8 cellular contexts compared by ENCODE assay signal in genomic region chr12:30754383-30754749, GRCh38. TPM values are rescaled to one million over a fixed set of nuclear protein-coding genes. Genes with fewer than 3 reads are reported as not detected.
A peak's percentile ranks its signal among the peaks of the same experiment; 100 is the strongest.
DNase-seq lines count a peak whose midpoint lies in the region; ATAC-seq and TF ChIP-seq lines count a peak whose summit lies in the region.

No MANE protein-coding gene starts in this region.

- H3K4me1 ChIP-seq in gastrocnemius medialis: peaks cover 19 to 21% of the 10 kb centered on the region in 2 donors

- no peak for DNase-seq in Calu3
- no peak for DNase-seq in H7
- DNase-seq in T-cell: peak in 21 of 34 experiments; percentile 2 to 53 (median 26)
- no peak for DNase-seq in fibroblast of villous mesenchyme (ENCODE audit: low read depth)
- DNase-seq in gastrocnemius medialis: peak in 1 of 2 donors; percentile 8
- no peak for DNase-seq in SIG-M5 treated with dmso at 0.1 percent for 504 hours (lab: John Stamatoyannopoulos, UW; ENCODE audit: unreplicated experiment)
- DNase-seq in dedifferentiated amniotic fluid mesenchymal stem cell (ENCODE audit: extremely low spot score): no peak

- H3K36me3 Mint-ChIP-seq in Calu3 (ENCODE audit: insufficient read depth, unreplicated experiment) (peaks cover 35% of the 10 kb centered on the region), T-cell (peaks cover 12% of the 10 kb centered on the region)

- H3K4me1 Mint-ChIP-seq in Calu3 (ENCODE audit: low read depth, unreplicated experiment) (peaks cover 31% of the 10 kb centered on the region), T-cell (peaks cover 48 to 53% (median 50%) of the 10 kb centered on the region in 3 donors)

- POLR2A ChIA-PET in T-cell (lab: Charles Lee): interaction anchor here (0.6 to 1.0 kb wide), 2 partner anchors 11 to 61 kb away, joined by 3 read pairs; no protein-coding TSS in a partner anchor

- peak overlapping the region; percentile 84 to 94 (median 90) for H3K27ac ChIP-seq in gastrocnemius medialis

- no TSS peak for BruUV-seq in Calu3 (replicated peaks; lab: Mats Ljungman, UMichigan)

- peak overlapping the region; percentile 62 for H3K27ac Mint-ChIP-seq in Calu3 (ENCODE audit: unreplicated experiment)
- H3K27ac Mint-ChIP-seq in T-cell: peak overlapping the region; percentile 84 to 87

- H3K36me3 ChIP-seq in H7 (replicated peaks; ENCODE audit: control insufficient read depth, insufficient read depth, low read length) (no peaks in the 10 kb centered on the region), gastrocnemius medialis (no peaks in the 10 kb centered on the region)

- H3K27me3 ChIP-seq in H7 (ENCODE audit: control insufficient read depth, insufficient read depth, low read length): no peaks in the 10 kb centered on the region
- H3K27me3 ChIP-seq in gastrocnemius medialis: no peaks in the 10 kb centered on the region

- H3K9me3 Mint-ChIP-seq in Calu3 (ENCODE audit: low read depth, unreplicated experiment) (no peaks in the 10 kb centered on the region), T-cell (no peaks in the 10 kb centered on the region)

- intact Hi-C loops in Calu3 (cut with micrococcal nuclease; ENCODE audit: unreplicated experiment) (loop anchor here (5.0 kb wide), 1 partner anchor 37 kb away; no protein-coding TSS in a partner anchor), gastrocnemius medialis (cut with DNase I; ENCODE audit: low total_unique reads) (loop anchor here (2.0 kb wide), 1 partner anchor 28 kb away; no protein-coding TSS in a partner anchor)

- H3K4me3 Mint-ChIP-seq in Calu3 (ENCODE audit: low read depth, unreplicated experiment): peak overlapping the region; percentile 92
- H3K4me3 Mint-ChIP-seq in T-cell: peak overlapping the region; percentile 91 to 95 (median 94)

- H3K27me3 Mint-ChIP-seq in Calu3 (ENCODE audit: unreplicated experiment): no peaks in the 10 kb centered on the region
- no peaks in the 10 kb centered on the region for H3K27me3 Mint-ChIP-seq in T-cell

- CTCF ChIA-PET in Calu3 (lab: Charles Lee): interaction anchor here (0.8 to 5.5 kb wide), 5 partner anchors 31 to 1234 kb away, joined by 3 to 36 read pairs (median 5); partner anchors contain the start of gene IPO8
- CTCF ChIA-PET in T-cell (lab: Charles Lee): interaction anchor here (1.0 to 1.5 kb wide), 5 partner anchors 9 to 1373 kb away, joined by 3 to 10 read pairs (median 3); partner anchors contain the start of genes ERGIC2 (in 1 of the 2) and IPO8 (in 1 of the 2)

- ATAC-seq in T-cell (replicated peaks in 1 of 4) (peak; percentile 22 to 34 (median 33)), gastrocnemius medialis (peak; percentile 22 to 59), GM21723 (IDR thresholded peaks at IDR 0.05; ENCODE audit: unreplicated experiment) (no peak)

- no peaks in the 10 kb centered on the region for H3K9me3 ChIP-seq in gastrocnemius medialis

- H3K4me3 ChIP-seq in H7 (ENCODE audit: insufficient read depth, low read depth, low read length): peak overlapping the region; percentile 77
- H3K4me3 ChIP-seq in fibroblast of villous mesenchyme (ENCODE audit: low read depth, low read length): peak overlapping the region; percentile 66
- peak overlapping the region; percentile 58 to 94 (median 82) for H3K4me3 ChIP-seq in gastrocnemius medialis

- TF ChIP-seq CTCF in Calu3 (IDR thresholded peaks at IDR 0.05; ENCODE audit: unreplicated experiment): no peak
- no peak for TF ChIP-seq CTCF in fibroblast of villous mesenchyme (IDR thresholded peaks at IDR 0.05; ENCODE audit: insufficient read depth, low read depth, low read length)
- no peak for TF ChIP-seq CTCF in gastrocnemius medialis (IDR thresholded peaks at IDR 0.05 in 4 of 5, conservative IDR thresholded peaks at IDR 0.05 in 1 of 5)

- no peak for TF ChIP-seq POLR2A in gastrocnemius medialis (IDR thresholded peaks at IDR 0.05)

- in situ Hi-C loops in gastrocnemius medialis (cut with MboI; ENCODE audit: low sequenced_read_pairs in 4 of 4): no loop called here

RNA-seq across cellular contexts. Expression of gene CAPRIN2, which starts 0.4 kb away (rescaled TPM):
- total RNA-seq in Calu3 (2022) (48.5 and 52.2 TPM in 2 replicates), T-cell (10 to 100 TPM; 26.3 to 38.9 (median 33.3) TPM), fibroblast of villous mesenchyme (19.0 and 19.4 TPM in 2 replicates), gastrocnemius medialis (10 to 100 TPM in 1 of 4 donors, 1 to 10 TPM in 3; 6.3 to 21.1 (median 7.2) TPM)
- total RNA-seq in H7 (2014; rRNA removed; shearing (Covaris generic)): 44.0 and 71.5 TPM in 2 replicates

RNA-seq across cellular contexts. Expression of gene IPO8, which starts 58.7 kb away (rescaled TPM):
- total RNA-seq in Calu3 (2022) (40.1 and 44.1 TPM in 2 replicates), T-cell (10 to 100 TPM; 29.9 to 54.9 (median 45.1) TPM), fibroblast of villous mesenchyme (26.7 and 35.4 TPM in 2 replicates), gastrocnemius medialis (10 to 100 TPM; 20.6 to 38.3 (median 26.1) TPM)
- total RNA-seq in H7 (2014; rRNA removed; shearing (Covaris generic)): 17.3 and 27.8 TPM in 2 replicates

Comparison
In these comparisons a context has a peak if more than half of its experiments do, and no peak if none do; other contexts are left out.
1. DNase-seq: peak in T-cell (21 of 34); none in Calu3 (single experiment), H7 (single experiment), fibroblast of villous mesenchyme (single experiment), SIG-M5 treated with dmso at 0.1 percent for 504 hours (single experiment) and dedifferentiated amniotic fluid mesenchymal stem cell (single experiment).
2. Peak in every context shown above with its lines, with median percentiles within 50 percentile points of each other: H3K4me3 ChIP-seq.